ENCODE assay signal across 24 cellular contexts in the genomic region with DNA sequence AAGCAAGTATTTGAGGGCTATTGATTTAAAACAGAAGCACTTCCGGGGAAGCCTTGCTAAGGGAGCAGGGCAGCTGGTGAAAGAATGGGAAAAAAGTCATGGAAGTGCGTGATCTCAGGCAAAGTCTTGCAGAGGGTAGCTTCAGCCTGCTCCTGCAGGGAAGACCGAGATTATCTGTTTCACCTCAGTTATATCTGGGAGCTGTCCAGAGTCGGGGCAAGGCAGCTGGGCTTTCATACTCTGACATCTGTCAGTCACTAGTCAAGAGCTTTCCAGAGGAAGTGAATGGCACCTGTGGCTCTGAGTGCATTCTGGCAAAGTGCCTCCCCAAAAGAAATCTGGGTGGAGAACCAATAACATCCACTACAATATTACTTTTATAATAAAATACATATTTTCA. TPM values are rescaled to one million over a fixed set of nuclear protein-coding genes. Genes with fewer than 3 reads are reported as not detected.
"Had no signal": no experiment of that assay in that cellular context is flagged by ENCODE, and none has a peak within 500 bp of the region (broad histone marks: within the 10 kb centered on the region; RNA-seq: fewer than 3 reads in every experiment).

No MANE protein-coding gene starts in this region.

- DNase-seq: dorsolateral prefrontal cortex; effector CD8-positive, alpha-beta T cell; foreskin melanocyte; head of caudate nucleus; hypothalamus; kidney glomerular epithelial cell; mammary epithelial cell; naive thymus-derived CD4-positive, alpha-beta T cell; nephron progenitor cell; psoas muscle; retina; spleen; stimulated activated CD4-positive, alpha-beta T cell treated with anti-CD3 and anti-CD28 coated beads, Interleukin-15, amount 100 ng/mL, for 24 hours; stimulated activated CD4-positive, alpha-beta T cell treated with anti-CD3 and anti-CD28 coated beads, Interleukin-1b, Interleukin-23, amount 100 ng/mL, for 48 hours; stimulated activated CD4-positive, alpha-beta T cell treated with anti-CD3 and anti-CD28 coated beads, Interleukin-4, amount 100 ng/mL, for 24 hours; tibial artery; upper lobe of right lung had no signal

- H3K9me3 ChIP-seq: neutrophil, psoas muscle, spleen, tibial artery, upper lobe of right lung, vagina had no signal

- ATAC-seq: naive thymus-derived CD4-positive, alpha-beta T cell; psoas muscle; sciatic nerve; stimulated activated memory B cell treated with anti-CD40 and anti-IgM and Interleukin-4, amounts not matched to agents 10 μg/mL and 1 μg/mL and 100 μg/mL, for 72 hours; upper lobe of right lung had no signal

- H3K4me3 ChIP-seq: dorsolateral prefrontal cortex, psoas muscle, spleen, tibial artery, upper lobe of right lung, vagina had no signal

- H3K36me3 ChIP-seq: neutrophil, spleen, tibial artery, upper lobe of right lung, vagina had no signal

- H3K4me1 ChIP-seq: psoas muscle, spleen, tibial artery, upper lobe of right lung, vagina had no signal

- H3K27ac ChIP-seq: dorsolateral prefrontal cortex, neutrophil, psoas muscle, spleen, tibial artery, upper lobe of right lung, vagina had no signal

- H3K27me3 ChIP-seq: vagina had no signal

RNA-seq across cellular contexts. Expression of a gene that starts 8.7 kb away (rescaled TPM):
- total RNA-seq: mammary epithelial cell; mesenteric fat pad; mononuclear cell; naive thymus-derived CD4-positive, alpha-beta T cell; osteoblast; psoas muscle; sciatic nerve; spleen; upper lobe of right lung; vagina had no signal
